In genomic region chr19:12629215-12629614, GRCh38 we compare ENCODE assay signal across 21 cellular contexts.
"Had no signal": no experiment of that assay in that cellular context is flagged by ENCODE, and none has a peak within 500 bp of the region (broad histone marks: within the 10 kb centered on the region; RNA-seq: fewer than 3 reads in every experiment).

No MANE protein-coding gene starts in this region.

- H3K4me3 Mint-ChIP-seq: activated naive CD8-positive, alpha-beta T cell treated with anti-CD3 and anti-CD28 coated beads, Interleukin-2, amount 50 U/mL, for 24 hours; central memory CD8-positive, alpha-beta T cell; nephron progenitor cell had no signal

- H3K27me3 ChIP-seq: brain microvascular endothelial cell, gastrocnemius medialis, thyroid gland had no signal

- H3K27me3 Mint-ChIP-seq: activated naive CD8-positive, alpha-beta T cell treated with anti-CD3 and anti-CD28 coated beads, Interleukin-2, amount 50 U/mL, for 24 hours; central memory CD8-positive, alpha-beta T cell had no signal

- DNase-seq: activated CD4-positive, alpha-beta T cell treated with anti-CD3 and anti-CD28 coated beads for 1 hour; activated CD4-positive, alpha-beta T cell treated with anti-CD3 and anti-CD28 coated beads, Interleukin-2, amount 50 U/mL, for 4 hours; activated naive CD4-positive, alpha-beta T cell treated with Interleukin-2 at 50 U/mL for 16 hours; activated naive CD8-positive, alpha-beta T cell treated with anti-CD3 and anti-CD28 coated beads, Interleukin-2, amount 50 U/mL, for 24 hours; aorta; brain microvascular endothelial cell; gastrocnemius medialis; head of caudate nucleus; kidney; nephron progenitor cell; nucleus accumbens; posterior cingulate gyrus; stimulated activated naive CD4-positive, alpha-beta T cell treated with Interleukin-2 at 50 U/mL for 16 hours; T-helper 2 cell; thyroid gland had no signal

- H3K27ac ChIP-seq: brain microvascular endothelial cell, coronary artery, gastrocnemius medialis, thyroid gland, VCaP had no signal

- H3K9me3 ChIP-seq: thyroid gland had no signal

- H3K4me3 ChIP-seq: coronary artery, gastrocnemius medialis, thyroid gland had no signal

- FAIRE-seq: endometrium, kidney had no signal

- H3K4me1 ChIP-seq: gastrocnemius medialis, thyroid gland had no signal

- ATAC-seq: activated naive CD8-positive, alpha-beta T cell treated with anti-CD3 and anti-CD28 coated beads, Interleukin-2, amount 50 U/mL, for 24 hours; gastrocnemius medialis; left lobe of liver had no signal

- H3K27ac Mint-ChIP-seq: activated naive CD8-positive, alpha-beta T cell treated with anti-CD3 and anti-CD28 coated beads, Interleukin-2, amount 50 U/mL, for 24 hours; activated T-helper 2 cell treated with anti-CD3 and anti-CD28 coated beads, Interferon-gamma antibody, Interleukin-2, Interleukin-4, amounts not matched to agents 10 μg/mL and 5 μg/mL and 100 μg/mL, durations not matched to agents 14 hours and 24 hours and 36 hours; nephron progenitor cell had no signal

- H3K4me1 Mint-ChIP-seq: nephron progenitor cell had no signal
